1 cellular context compared by ENCODE assay signal in the genomic region with DNA sequence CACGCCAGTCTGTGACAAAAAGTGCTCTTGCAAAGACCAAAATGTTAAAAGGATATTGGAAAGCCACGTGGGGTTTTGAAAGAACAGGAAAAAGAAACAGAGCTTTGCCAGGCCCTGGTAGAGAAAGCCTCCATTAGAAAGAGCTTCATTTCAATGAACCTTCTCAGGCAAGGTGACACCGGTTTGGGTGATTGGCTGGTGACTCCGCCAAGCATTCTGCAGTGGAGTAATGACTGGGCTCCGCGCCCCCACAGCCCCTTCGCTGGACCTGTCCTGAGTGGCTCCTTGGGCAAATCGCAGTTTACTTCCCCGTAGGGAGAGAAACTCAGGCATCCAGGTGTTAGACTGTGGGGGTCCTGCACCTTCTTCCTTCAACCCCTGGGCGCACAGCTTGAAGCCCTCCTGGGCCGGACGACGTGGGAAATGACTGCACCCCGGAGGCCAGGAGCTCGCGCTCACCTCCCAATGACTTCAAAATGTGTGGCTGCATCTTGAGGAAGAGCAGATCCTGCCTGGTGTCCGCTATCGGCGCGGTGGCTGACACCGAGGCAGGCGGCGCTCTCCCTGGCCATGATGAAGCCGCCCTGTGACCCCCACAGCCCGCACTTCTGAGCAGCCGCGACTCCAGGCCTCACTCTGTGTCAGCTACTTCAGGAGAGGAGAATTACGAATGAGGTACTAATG.
TF ChIP-seq lines count a peak whose summit lies in the region.

No MANE protein-coding gene starts in this region.

TF ChIP-seq in GM23338, 12 proteins besides CTCF, POLR2A, EP300 and RAD21 (continued from another document):
- TF ChIP-seq, protein P1, sequence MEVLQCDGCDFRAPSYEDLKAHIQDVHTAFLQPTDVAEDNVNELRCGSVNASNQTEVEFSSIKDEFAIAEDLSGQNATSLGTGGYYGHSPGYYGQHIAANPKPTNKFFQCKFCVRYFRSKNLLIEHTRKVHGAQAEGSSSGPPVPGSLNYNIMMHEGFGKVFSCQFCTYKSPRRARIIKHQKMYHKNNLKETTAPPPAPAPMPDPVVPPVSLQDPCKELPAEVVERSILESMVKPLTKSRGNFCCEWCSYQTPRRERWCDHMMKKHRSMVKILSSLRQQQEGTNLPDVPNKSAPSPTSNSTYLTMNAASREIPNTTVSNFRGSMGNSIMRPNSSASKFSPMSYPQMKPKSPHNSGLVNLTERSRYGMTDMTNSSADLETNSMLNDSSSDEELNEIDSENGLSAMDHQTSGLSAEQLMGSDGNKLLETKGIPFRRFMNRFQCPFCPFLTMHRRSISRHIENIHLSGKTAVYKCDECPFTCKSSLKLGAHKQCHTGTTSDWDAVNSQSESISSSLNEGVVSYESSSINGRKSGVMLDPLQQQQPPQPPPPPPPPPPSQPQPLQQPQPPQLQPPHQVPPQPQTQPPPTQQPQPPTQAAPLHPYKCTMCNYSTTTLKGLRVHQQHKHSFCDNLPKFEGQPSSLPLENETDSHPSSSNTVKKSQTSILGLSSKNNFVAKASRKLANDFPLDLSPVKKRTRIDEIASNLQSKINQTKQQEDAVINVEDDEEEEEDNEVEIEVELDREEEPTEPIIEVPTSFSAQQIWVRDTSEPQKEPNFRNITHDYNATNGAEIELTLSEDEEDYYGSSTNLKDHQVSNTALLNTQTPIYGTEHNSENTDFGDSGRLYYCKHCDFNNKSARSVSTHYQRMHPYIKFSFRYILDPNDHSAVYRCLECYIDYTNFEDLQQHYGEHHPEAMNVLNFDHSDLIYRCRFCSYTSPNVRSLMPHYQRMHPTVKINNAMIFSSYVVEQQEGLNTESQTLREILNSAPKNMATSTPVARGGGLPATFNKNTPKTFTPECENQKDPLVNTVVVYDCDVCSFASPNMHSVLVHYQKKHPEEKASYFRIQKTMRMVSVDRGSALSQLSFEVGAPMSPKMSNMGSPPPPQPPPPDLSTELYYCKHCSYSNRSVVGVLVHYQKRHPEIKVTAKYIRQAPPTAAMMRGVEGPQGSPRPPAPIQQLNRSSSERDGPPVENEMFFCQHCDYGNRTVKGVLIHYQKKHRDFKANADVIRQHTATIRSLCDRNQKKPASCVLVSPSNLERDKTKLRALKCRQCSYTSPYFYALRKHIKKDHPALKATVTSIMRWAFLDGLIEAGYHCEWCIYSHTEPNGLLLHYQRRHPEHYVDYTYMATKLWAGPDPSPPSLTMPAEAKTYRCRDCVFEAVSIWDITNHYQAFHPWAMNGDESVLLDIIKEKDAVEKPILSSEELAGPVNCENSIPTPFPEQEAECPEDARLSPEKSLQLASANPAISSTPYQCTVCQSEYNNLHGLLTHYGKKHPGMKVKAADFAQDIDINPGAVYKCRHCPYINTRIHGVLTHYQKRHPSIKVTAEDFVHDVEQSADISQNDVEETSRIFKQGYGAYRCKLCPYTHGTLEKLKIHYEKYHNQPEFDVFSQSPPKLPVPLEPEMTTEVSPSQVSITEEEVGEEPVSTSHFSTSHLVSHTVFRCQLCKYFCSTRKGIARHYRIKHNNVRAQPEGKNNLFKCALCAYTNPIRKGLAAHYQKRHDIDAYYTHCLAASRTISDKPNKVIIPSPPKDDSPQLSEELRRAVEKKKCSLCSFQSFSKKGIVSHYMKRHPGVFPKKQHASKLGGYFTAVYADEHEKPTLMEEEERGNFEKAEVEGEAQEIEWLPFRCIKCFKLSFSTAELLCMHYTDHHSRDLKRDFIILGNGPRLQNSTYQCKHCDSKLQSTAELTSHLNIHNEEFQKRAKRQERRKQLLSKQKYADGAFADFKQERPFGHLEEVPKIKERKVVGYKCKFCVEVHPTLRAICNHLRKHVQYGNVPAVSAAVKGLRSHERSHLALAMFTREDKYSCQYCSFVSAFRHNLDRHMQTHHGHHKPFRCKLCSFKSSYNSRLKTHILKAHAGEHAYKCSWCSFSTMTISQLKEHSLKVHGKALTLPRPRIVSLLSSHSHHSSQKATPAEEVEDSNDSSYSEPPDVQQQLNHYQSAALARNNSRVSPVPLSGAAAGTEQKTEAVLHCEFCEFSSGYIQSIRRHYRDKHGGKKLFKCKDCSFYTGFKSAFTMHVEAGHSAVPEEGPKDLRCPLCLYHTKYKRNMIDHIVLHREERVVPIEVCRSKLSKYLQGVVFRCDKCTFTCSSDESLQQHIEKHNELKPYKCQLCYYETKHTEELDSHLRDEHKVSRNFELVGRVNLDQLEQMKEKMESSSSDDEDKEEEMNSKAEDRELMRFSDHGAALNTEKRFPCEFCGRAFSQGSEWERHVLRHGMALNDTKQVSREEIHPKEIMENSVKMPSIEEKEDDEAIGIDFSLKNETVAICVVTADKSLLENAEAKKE (CRISPR knock-in tag; IDR thresholded peaks at IDR 0.05): no peak
- TF ChIP-seq STAT1 (IDR thresholded peaks at IDR 0.05; ENCODE audit: unreplicated experiment) (no peak), NANOG (IDR thresholded peaks at IDR 0.05; ENCODE audit: borderline replicate concordance) (no peak), POLR2AphosphoS5 (IDR thresholded peaks at IDR 0.05; ENCODE audit: low read depth) (no peak), EZH2phosphoT487 (IDR thresholded peaks at IDR 0.05; ENCODE audit: unreplicated experiment) (no peak), EZH2 (IDR thresholded peaks at IDR 0.05; ENCODE audit: low read depth, unreplicated experiment) (no peak)
- TF ChIP-seq, protein P2, sequence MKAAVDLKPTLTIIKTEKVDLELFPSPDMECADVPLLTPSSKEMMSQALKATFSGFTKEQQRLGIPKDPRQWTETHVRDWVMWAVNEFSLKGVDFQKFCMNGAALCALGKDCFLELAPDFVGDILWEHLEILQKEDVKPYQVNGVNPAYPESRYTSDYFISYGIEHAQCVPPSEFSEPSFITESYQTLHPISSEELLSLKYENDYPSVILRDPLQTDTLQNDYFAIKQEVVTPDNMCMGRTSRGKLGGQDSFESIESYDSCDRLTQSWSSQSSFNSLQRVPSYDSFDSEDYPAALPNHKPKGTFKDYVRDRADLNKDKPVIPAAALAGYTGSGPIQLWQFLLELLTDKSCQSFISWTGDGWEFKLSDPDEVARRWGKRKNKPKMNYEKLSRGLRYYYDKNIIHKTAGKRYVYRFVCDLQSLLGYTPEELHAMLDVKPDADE (IDR thresholded peaks at IDR 0.05): no peak
TF ChIP-seq in GM23338: peak in this region for 0.
